ENCODE assay signal across 8 cellular contexts in the genomic region with DNA sequence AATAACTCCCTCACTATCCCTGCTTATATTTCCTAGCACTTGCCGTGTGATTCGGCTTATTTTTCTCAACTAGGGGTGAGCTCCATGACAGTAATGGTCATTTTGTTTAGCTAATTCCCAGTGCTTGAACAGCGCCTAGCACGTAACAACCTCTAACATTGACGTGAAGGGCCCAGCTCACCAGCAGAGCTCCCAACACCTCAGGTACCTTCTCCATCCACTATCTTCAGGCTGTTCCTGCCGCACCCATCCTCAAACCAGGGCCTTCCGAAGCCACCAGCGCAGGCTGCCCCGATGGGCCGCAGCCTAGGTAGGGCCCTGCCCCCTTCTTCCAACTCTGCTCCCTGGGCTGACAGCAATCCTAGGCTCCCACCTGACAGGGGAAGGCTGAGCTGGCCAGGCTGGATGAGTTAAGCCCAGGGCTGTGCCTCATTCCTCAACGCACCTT. TPM values are rescaled to one million over a fixed set of nuclear protein-coding genes. Genes with fewer than 3 reads are reported as not detected.
DNase-seq lines count a peak whose midpoint lies in the region; ATAC-seq and TF ChIP-seq lines count a peak whose summit lies in the region.

No MANE protein-coding gene starts in this region.

- ATAC-seq in GM18867 (IDR thresholded peaks at IDR 0.05; ENCODE audit: unreplicated experiment) = no peak
- ATAC-seq in HG03175 (IDR thresholded peaks at IDR 0.05; ENCODE audit: unreplicated experiment) = no peak

- no peaks in the 10 kb centered on the region for H3K9me3 ChIP-seq in DOHH2 (ENCODE audit: control insufficient read depth, insufficient read depth, low read length)
- H3K9me3 ChIP-seq in OCI-LY3 (ENCODE audit: insufficient read depth, low read length) = no peaks in the 10 kb centered on the region
- no peaks in the 10 kb centered on the region for H3K9me3 ChIP-seq in duodenal mucosa (ENCODE audit: control insufficient read depth in 1 of 2, low read length in 2 of 2)

- peaks cover 39% of the 10 kb centered on the region for H3F3A ChIP-seq in DOHH2 (ENCODE audit: control insufficient read depth, insufficient read depth)

- H3K36me3 ChIP-seq in DOHH2 (ENCODE audit: control insufficient read depth, low read length) (peaks cover 48% of the 10 kb centered on the region), OCI-LY3 (replicated peaks; ENCODE audit: low read depth, low read length) (peaks cover 40% of the 10 kb centered on the region), duodenal mucosa (ENCODE audit: control insufficient read depth in 1 of 2, insufficient read depth in 2 of 2, low read length in 2 of 2) (peaks cover 26 to 27% of the 10 kb centered on the region in 2 donors)

- H4K20me1 ChIP-seq in DOHH2 (ENCODE audit: control insufficient read depth, insufficient read depth, low read depth, low read length) = peaks cover 27% of the 10 kb centered on the region
- H4K20me1 ChIP-seq in OCI-LY3 (ENCODE audit: insufficient read depth, low read length) = peaks cover 39% of the 10 kb centered on the region

- H2AFZ ChIP-seq in OCI-LY3 (ENCODE audit: low read depth, low read length) = peak overlapping the region; percentile 96

- peak overlapping the region; percentile 86 for H3K4me3 ChIP-seq in DOHH2 (ENCODE audit: low read length)
- H3K4me3 ChIP-seq in OCI-LY3 (ENCODE audit: low read length) = peak overlapping the region; percentile 96
- H3K4me3 ChIP-seq in duodenal mucosa (ENCODE audit: low read depth in 1 of 2, low read length in 2 of 2) = peak overlapping the region; percentile 93 to 99

- H3K9ac ChIP-seq in OCI-LY3 (ENCODE audit: low read length) (peak overlapping the region; percentile 94), duodenal mucosa (ENCODE audit: low read depth in 1 of 2, low read length in 2 of 2) (peak overlapping the region; percentile 86 to 95)

- H3K27me3 ChIP-seq in DOHH2 (ENCODE audit: control insufficient read depth, low read length) (peaks cover 6% of the 10 kb centered on the region), OCI-LY3 (ENCODE audit: low read depth, low read length) (peaks cover 16% of the 10 kb centered on the region), duodenal mucosa (ENCODE audit: control insufficient read depth in 1 of 2, insufficient read depth in 2 of 2, low read length in 2 of 2) (peaks cover 2 to 4% of the 10 kb centered on the region in 2 donors)

- peak overlapping the region; percentile 94 for H3K4me3 Mint-ChIP-seq in mesothelial cell of epicardium

- H3K4me1 Mint-ChIP-seq in mesothelial cell of epicardium = peaks cover 39% of the 10 kb centered on the region

- peaks cover 26% of the 10 kb centered on the region for H3K4me1 ChIP-seq in DOHH2 (ENCODE audit: control insufficient read depth, low read length)
- peaks cover 20% of the 10 kb centered on the region for H3K4me1 ChIP-seq in OCI-LY3 (ENCODE audit: low read length)
- peaks cover 19 to 23% of the 10 kb centered on the region in 2 donors for H3K4me1 ChIP-seq in duodenal mucosa (ENCODE audit: control insufficient read depth in 1 of 2, insufficient read depth in 2 of 2, low read length in 2 of 2)

- H3K27me3 Mint-ChIP-seq in mesothelial cell of epicardium (ENCODE audit: low read depth) = peaks cover 9% of the 10 kb centered on the region

- H3K27ac ChIP-seq in DOHH2 (ENCODE audit: low read depth, low read length) (peak overlapping the region; percentile 59), OCI-LY3 (ENCODE audit: low read length) (peak overlapping the region; percentile 64), duodenal mucosa (ENCODE audit: low read depth, low read length) (peak overlapping the region; percentile 70)

- peaks cover 14% of the 10 kb centered on the region for H3K36me3 Mint-ChIP-seq in mesothelial cell of epicardium

- DNase-seq in mesothelial cell of epicardium (ENCODE audit: low spot score in 2 of 2, unreplicated experiment in 2 of 2) = peak in 1 of 2 experiments; percentile 41
- no peak for DNase-seq in stimulated activated CD4-positive, alpha-beta T cell treated with anti-CD3 and anti-CD28 coated beads, Interleukin-12 subunit alpha, Interleukin-12 subunit beta, amount 100 ng/mL, for 4 hours
- no peak for DNase-seq in NCI-H187 (lab: John Stamatoyannopoulos, UW)

- no peaks in the 10 kb centered on the region for H3K9me2 ChIP-seq in DOHH2 (replicated peaks; ENCODE audit: control insufficient read depth, low read length)

- H3K9me3 Mint-ChIP-seq in mesothelial cell of epicardium = no peaks in the 10 kb centered on the region

- TF ChIP-seq CTCF in DOHH2 (IDR thresholded peaks at IDR 0.05; ENCODE audit: low read depth, low read length, poor library complexity, severe bottlenecking) (no peak), OCI-LY3 (IDR thresholded peaks at IDR 0.05; ENCODE audit: low read depth, low read length) (no peak), mesothelial cell of epicardium (IDR thresholded peaks at IDR 0.05; ENCODE audit: unreplicated experiment) (no peak)

- H3K4me2 ChIP-seq in DOHH2 (ENCODE audit: low read length) (peak overlapping the region; percentile 98), OCI-LY3 (ENCODE audit: low read length) (peak overlapping the region; percentile 100)

- H3K79me2 ChIP-seq in DOHH2 (ENCODE audit: control insufficient read depth, low read length) = peaks cover 51% of the 10 kb centered on the region
- peaks cover 53% of the 10 kb centered on the region for H3K79me2 ChIP-seq in OCI-LY3 (ENCODE audit: low read length)

- H3K27ac Mint-ChIP-seq in mesothelial cell of epicardium = peak overlapping the region; percentile 97

RNA-seq across cellular contexts. Expression of gene RPS17, which starts 0.8 kb away (rescaled TPM):
- total RNA-seq in mesothelial cell of epicardium = 1,564 to 1,650 TPM (median 1,638 TPM) in 3 replicates
